1 cellular context compared by ENCODE assay signal in the genomic region with DNA sequence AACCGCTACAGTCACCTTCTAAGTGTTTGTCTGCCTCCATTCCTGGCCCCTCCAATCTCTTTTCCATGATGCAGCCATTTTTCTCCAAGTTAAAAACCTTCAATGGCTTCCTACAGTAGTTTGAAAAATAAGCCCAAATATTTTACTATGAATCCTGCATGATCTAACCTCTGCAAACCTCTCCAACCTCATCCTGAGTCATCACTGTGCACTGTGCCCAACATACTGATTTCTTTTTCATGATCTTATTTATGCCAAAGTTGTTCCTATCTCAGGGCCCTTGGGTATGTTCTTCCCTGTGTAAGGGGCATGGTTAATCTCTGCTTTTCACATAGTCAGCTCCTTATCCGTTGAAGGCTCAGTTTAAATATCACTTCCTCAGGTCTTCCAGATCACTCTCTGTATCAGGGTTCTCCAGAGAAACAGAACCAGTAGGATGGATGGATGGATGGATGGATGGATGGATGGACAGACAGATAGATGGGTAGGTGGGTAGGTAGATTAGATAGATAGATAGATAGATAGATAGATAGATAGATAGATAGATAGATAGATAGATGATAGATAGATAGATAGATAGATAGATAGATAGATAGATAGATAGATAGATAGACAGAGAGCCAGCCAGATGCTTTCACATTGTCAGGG.
A peak's percentile ranks its signal among the peaks of the same experiment; 100 is the strongest.
TF ChIP-seq lines count a peak whose summit lies in the region.

No MANE protein-coding gene starts in this region.

TF ChIP-seq in IMR-90, 13 proteins besides CTCF, POLR2A, EP300 and RAD21:
- TF ChIP-seq FOS (IDR thresholded peaks at IDR 0.05; ENCODE audit: low read depth, low read length) (peak; percentile 27; the same call in 1 of the 2 replicates), MAFK (IDR thresholded peaks at IDR 0.05; ENCODE audit: low read depth, low read length) (0 out of 2 replicates have a peak, but pooled peaks have one; percentile 11), SMC3 (IDR thresholded peaks at IDR 0.05; ENCODE audit: low read depth, low read length) (no peak)
